In genomic region chr3:113747719-113748046, GRCh38 we compare ENCODE assay signal across 8 cellular contexts. TPM values are rescaled to one million over a fixed set of nuclear protein-coding genes. Genes with fewer than 3 reads are reported as not detected.
A peak's percentile ranks its signal among the peaks of the same experiment; 100 is the strongest.
DNase-seq lines count a peak whose midpoint lies in the region; ATAC-seq and TF ChIP-seq lines count a peak whose summit lies in the region.

No MANE protein-coding gene starts in this region.

- H3K79me2 ChIP-seq in hepatocyte, result peaks cover 75% of the 10 kb centered on the region

- H3K9me3 Mint-ChIP-seq in activated T-cell treated with anti-CD3 and anti-CD28 coated beads, Interleukin-2, amount 50 U/mL, for 24 hours, result no peaks in the 10 kb centered on the region

- H3K9me3 ChIP-seq in hepatocyte (ENCODE audit: low read depth), result no peaks in the 10 kb centered on the region

- peaks cover 57% of the 10 kb centered on the region for H3K4me1 Mint-ChIP-seq in activated T-cell treated with anti-CD3 and anti-CD28 coated beads, Interleukin-2, amount 50 U/mL, for 24 hours (ENCODE audit: low read depth)

- no peaks in the 10 kb centered on the region for H3K9me2 ChIP-seq in hepatocyte (replicated peaks; ENCODE audit: insufficient read depth)

- WGBS in hepatocyte (ENCODE audit: low lambda C conversion rate, missing lambda C conversion rate), result 9% methylated on average over 6 of the region's 6 CpGs

- H2AFZ ChIP-seq in hepatocyte, result peak overlapping the region; percentile 51

- no peaks in the 10 kb centered on the region for H3K27me3 Mint-ChIP-seq in activated T-cell treated with anti-CD3 and anti-CD28 coated beads, Interleukin-2, amount 50 U/mL, for 24 hours

- H3K4me3 Mint-ChIP-seq in activated T-cell treated with anti-CD3 and anti-CD28 coated beads, Interleukin-2, amount 50 U/mL, for 24 hours, result peak overlapping the region; percentile 99

- peak overlapping the region; percentile 96 for H3K27ac ChIP-seq in hepatocyte

- H3K36me3 ChIP-seq in hepatocyte (replicated peaks; ENCODE audit: insufficient read depth, low read depth), result no peaks in the 10 kb centered on the region

- H3K4me2 ChIP-seq in hepatocyte, result peak overlapping the region; percentile 71

- H3K4me3 ChIP-seq in hepatocyte, result peak overlapping the region; percentile 25

- peak; percentile 10 for ATAC-seq in HG03457 (IDR thresholded peaks at IDR 0.05; ENCODE audit: unreplicated experiment)

- peaks cover 18% of the 10 kb centered on the region for H4K20me1 ChIP-seq in hepatocyte (ENCODE audit: insufficient read depth, poor library complexity, severe bottlenecking)

- TF ChIP-seq CTCF in hepatocyte (IDR thresholded peaks at IDR 0.05; ENCODE audit: poor library complexity), result no peak

- peaks cover 29% of the 10 kb centered on the region for H3K4me1 ChIP-seq in hepatocyte (ENCODE audit: insufficient read depth)

- peaks cover 45% of the 10 kb centered on the region for H3K36me3 Mint-ChIP-seq in activated T-cell treated with anti-CD3 and anti-CD28 coated beads, Interleukin-2, amount 50 U/mL, for 24 hours (ENCODE audit: low read depth)

- no peaks in the 10 kb centered on the region for H3K27me3 ChIP-seq in hepatocyte

- DNase-seq in ELR (ENCODE audit: low read depth), result peak; percentile 33
- peak; percentile 53 for DNase-seq in activated T-cell treated with anti-CD3 and anti-CD28 coated beads, Interleukin-2, amount 50 U/mL, for 24 hours
- no peak for DNase-seq in hepatocyte (ENCODE audit: low spot score)
- peak in 3 of 4 experiments; percentile 5 to 33 (median 7) for DNase-seq in stimulated activated CD4-positive, alpha-beta T cell treated with anti-CD3 and anti-CD28 coated beads, Interleukin-1b, Interleukin-23, amount 100 ng/mL, for 24 hours (ENCODE audit: low read depth in 4 of 4, low spot score in 1 of 4)
- DNase-seq in LoVo (ENCODE audit: low spot score), result no peak
- DNase-seq in DMS53 (lab: John Stamatoyannopoulos, UW), result no peak
- DNase-seq in OCI-M2 (lab: John Stamatoyannopoulos, UW; ENCODE audit: unreplicated experiment), result no peak

- peak overlapping the region; percentile 100 for H3K27ac Mint-ChIP-seq in activated T-cell treated with anti-CD3 and anti-CD28 coated beads, Interleukin-2, amount 50 U/mL, for 24 hours

RNA-seq across cellular contexts. Expression of gene ATP6V1A, which starts 0.8 kb away (rescaled TPM):
- total RNA-seq in hepatocyte, result 81.7 and 87.2 TPM in 2 replicates
- polyA plus RNA-seq in hepatocyte, result 50.4 and 62.3 TPM in 2 replicates

RNA-seq across cellular contexts. Expression of gene NAA50, which starts 1.6 kb away (rescaled TPM):
- 103 and 124 TPM in 2 replicates for total RNA-seq in hepatocyte
- 45.5 and 64.3 TPM in 2 replicates for polyA plus RNA-seq in hepatocyte

RNA-seq across cellular contexts. Expression of gene USF3, which starts 51.2 kb away (rescaled TPM):
- total RNA-seq in hepatocyte, result 18.8 and 20.7 TPM in 2 replicates
- 4.8 and 5.8 TPM in 2 replicates for polyA plus RNA-seq in hepatocyte

Comparison
In these comparisons a context has a peak if more than half of its experiments do, and no peak if none do; other contexts are left out.
1. DNase-seq: peak in ELR (single experiment), activated T-cell treated with anti-CD3 and anti-CD28 coated beads, Interleukin-2, amount 50 U/mL, for 24 hours (single experiment) and stimulated activated CD4-positive, alpha-beta T cell treated with anti-CD3 and anti-CD28 coated beads, Interleukin-1b, Interleukin-23, amount 100 ng/mL, for 24 hours (3 of 4); none in hepatocyte (single experiment), LoVo (single experiment), DMS53 (single experiment) and OCI-M2 (single experiment).